Comparison of ENCODE assay signal across 1 cellular context in the genomic region with DNA sequence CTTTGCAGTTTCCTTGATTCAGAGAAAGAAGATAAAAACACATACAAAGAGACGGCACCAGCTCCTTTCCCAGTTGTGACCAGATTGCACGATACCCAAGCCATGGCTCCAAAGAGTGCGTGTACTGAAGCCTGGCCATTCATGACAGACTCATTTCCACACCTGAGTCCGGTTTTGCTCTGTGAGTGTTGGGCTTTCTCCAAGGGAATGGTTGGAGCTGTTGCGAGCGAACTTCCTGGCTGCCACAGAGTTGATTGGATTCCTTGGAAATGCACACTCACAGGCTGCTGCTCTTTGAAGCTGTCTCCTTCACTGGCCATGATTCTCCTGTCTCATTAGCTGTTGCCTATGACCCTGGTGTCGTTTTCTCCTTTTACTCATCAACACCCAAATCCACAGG.
TF ChIP-seq lines count a peak whose summit lies in the region.

No MANE protein-coding gene starts in this region.

TF ChIP-seq in SK-N-SH, 30 proteins besides CTCF, POLR2A, EP300 and RAD21:
- TF ChIP-seq JUND (IDR thresholded peaks at IDR 0.05) (no peak), TCF12 (IDR thresholded peaks at IDR 0.05) (no peak), RXRA (IDR thresholded peaks at IDR 0.05; ENCODE audit: borderline replicate concordance, low read depth) (no peak), FOXM1 (IDR thresholded peaks at IDR 0.05; ENCODE audit: low read depth) (no peak), POLR2AphosphoS5 (IDR thresholded peaks at IDR 0.05; ENCODE audit: low read depth, low read length) (no peak), NRF1 (IDR thresholded peaks at IDR 0.05; ENCODE audit: low read depth, low read length) (no peak), GATA2 (CRISPR knock-in tag; IDR thresholded peaks at IDR 0.05) (no peak), YY1 (IDR thresholded peaks at IDR 0.05; ENCODE audit: low read depth) (no peak), SMC3 (IDR thresholded peaks at IDR 0.05; ENCODE audit: low read depth, low read length) (no peak), RCOR1 (IDR thresholded peaks at IDR 0.05; ENCODE audit: low read length) (no peak)
- TF ChIP-seq, protein P1, sequence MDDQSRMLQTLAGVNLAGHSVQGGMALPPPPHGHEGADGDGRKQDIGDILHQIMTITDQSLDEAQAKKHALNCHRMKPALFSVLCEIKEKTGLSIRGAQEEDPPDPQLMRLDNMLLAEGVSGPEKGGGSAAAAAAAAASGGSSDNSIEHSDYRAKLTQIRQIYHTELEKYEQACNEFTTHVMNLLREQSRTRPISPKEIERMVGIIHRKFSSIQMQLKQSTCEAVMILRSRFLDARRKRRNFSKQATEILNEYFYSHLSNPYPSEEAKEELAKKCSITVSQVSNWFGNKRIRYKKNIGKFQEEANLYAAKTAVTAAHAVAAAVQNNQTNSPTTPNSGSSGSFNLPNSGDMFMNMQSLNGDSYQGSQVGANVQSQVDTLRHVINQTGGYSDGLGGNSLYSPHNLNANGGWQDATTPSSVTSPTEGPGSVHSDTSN (IDR thresholded peaks at IDR 0.05) = no peak
- TF ChIP-seq, protein P2, sequence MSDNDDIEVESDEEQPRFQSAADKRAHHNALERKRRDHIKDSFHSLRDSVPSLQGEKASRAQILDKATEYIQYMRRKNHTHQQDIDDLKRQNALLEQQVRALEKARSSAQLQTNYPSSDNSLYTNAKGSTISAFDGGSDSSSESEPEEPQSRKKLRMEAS (IDR thresholded peaks at IDR 0.05; ENCODE audit: low read depth) = no peak
- TF ChIP-seq, protein P3, sequence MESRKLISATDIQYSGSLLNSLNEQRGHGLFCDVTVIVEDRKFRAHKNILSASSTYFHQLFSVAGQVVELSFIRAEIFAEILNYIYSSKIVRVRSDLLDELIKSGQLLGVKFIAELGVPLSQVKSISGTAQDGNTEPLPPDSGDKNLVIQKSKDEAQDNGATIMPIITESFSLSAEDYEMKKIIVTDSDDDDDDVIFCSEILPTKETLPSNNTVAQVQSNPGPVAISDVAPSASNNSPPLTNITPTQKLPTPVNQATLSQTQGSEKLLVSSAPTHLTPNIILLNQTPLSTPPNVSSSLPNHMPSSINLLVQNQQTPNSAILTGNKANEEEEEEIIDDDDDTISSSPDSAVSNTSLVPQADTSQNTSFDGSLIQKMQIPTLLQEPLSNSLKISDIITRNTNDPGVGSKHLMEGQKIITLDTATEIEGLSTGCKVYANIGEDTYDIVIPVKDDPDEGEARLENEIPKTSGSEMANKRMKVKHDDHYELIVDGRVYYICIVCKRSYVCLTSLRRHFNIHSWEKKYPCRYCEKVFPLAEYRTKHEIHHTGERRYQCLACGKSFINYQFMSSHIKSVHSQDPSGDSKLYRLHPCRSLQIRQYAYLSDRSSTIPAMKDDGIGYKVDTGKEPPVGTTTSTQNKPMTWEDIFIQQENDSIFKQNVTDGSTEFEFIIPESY (IDR thresholded peaks at IDR 0.05; ENCODE audit: borderline replicate concordance, low read depth) = no peak
- TF ChIP-seq, protein P4, sequence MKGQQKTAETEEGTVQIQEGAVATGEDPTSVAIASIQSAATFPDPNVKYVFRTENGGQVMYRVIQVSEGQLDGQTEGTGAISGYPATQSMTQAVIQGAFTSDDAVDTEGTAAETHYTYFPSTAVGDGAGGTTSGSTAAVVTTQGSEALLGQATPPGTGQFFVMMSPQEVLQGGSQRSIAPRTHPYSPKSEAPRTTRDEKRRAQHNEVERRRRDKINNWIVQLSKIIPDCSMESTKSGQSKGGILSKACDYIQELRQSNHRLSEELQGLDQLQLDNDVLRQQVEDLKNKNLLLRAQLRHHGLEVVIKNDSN (IDR thresholded peaks at IDR 0.05; ENCODE audit: borderline replicate concordance, low read depth) = no peak
